In genomic region chr5:143957455-143957854, GRCh38 we compare ENCODE assay signal across 13 cellular contexts.
DNase-seq lines count a peak whose midpoint lies in the region; TF ChIP-seq lines count a peak whose summit lies in the region.
"Had no signal": no experiment of that assay in that cellular context is flagged by ENCODE, and none has a peak within 500 bp of the region (broad histone marks: within the 10 kb centered on the region; RNA-seq: fewer than 3 reads in every experiment).

No MANE protein-coding gene starts in this region.

- no peak overlapping the region for H3K4me2 ChIP-seq in osteoblast (ENCODE audit: insufficient read depth, low read length)

- peaks cover 6% of the 10 kb centered on the region for H3K4me1 Mint-ChIP-seq in chondrocyte (ENCODE audit: low read depth)

- no peaks in the 10 kb centered on the region for H3K27me3 Mint-ChIP-seq in chondrocyte (ENCODE audit: low read depth)

- H3K4me3 ChIP-seq in LNCaP clone FGC (ENCODE audit: low read depth, low read length) (no peak overlapping the region), osteoblast (ENCODE audit: insufficient read depth, low read length) (no peak overlapping the region)
- H3K4me3 ChIP-seq: spleen had no signal

- H4K20me1 ChIP-seq in osteoblast (ENCODE audit: insufficient read depth, low read length) = no peaks in the 10 kb centered on the region

- DNase-seq in NCI-H82 (lab: John Stamatoyannopoulos, UW) (peak; percentile 3), NCI-H82 treated with DMSO at 0.1 percent for 48 hours (lab: John Stamatoyannopoulos, UW; ENCODE audit: unreplicated experiment) (no peak), LNCaP clone FGC (ENCODE audit: low read depth) (no peak), chondrocyte (ENCODE audit: low spot score) (no peak), osteoblast (ENCODE audit: insufficient read length, low spot score, missing footprints) (no peak), substantia nigra (lab: John Stamatoyannopoulos, UW) (no peak), NOMO-1 treated with dmso at 0.1 percent for 144 hours (lab: John Stamatoyannopoulos, UW; ENCODE audit: unreplicated experiment) (no peak)
- no peak for DNase-seq in activated CD4-positive, CD25-positive, alpha-beta regulatory T cell treated with anti-CD3 and anti-CD28 coated beads, Interleukin-2, amount 50 U/mL, for 72 hours
- DNase-seq: ACHN; activated CD4-positive, alpha-beta T cell treated with anti-CD3 and anti-CD28 coated beads for 48 hours; NCI-H1417; NCI-H69; spleen had no signal

- H3K27ac ChIP-seq in osteoblast (ENCODE audit: low read depth, low read length) = no peak overlapping the region
- H3K27ac ChIP-seq in substantia nigra (ENCODE audit: low read depth, low read length, poor library complexity, severe bottlenecking) = no peak overlapping the region
- H3K27ac ChIP-seq: spleen had no signal

- no peaks in the 10 kb centered on the region for H3K36me3 ChIP-seq in osteoblast (ENCODE audit: insufficient read depth, low read length)
- H3K36me3 ChIP-seq: spleen had no signal

- H3K9me3 ChIP-seq in osteoblast (ENCODE audit: low read depth, low read length) = no peaks in the 10 kb centered on the region
- H3K9me3 ChIP-seq: spleen had no signal

- TF ChIP-seq CTCF in LNCaP clone FGC (IDR thresholded peaks at IDR 0.05; ENCODE audit: control insufficient read depth, extremely low read depth, insufficient read depth) (peak; percentile 20; the same call in 1 of the 2 replicates), chondrocyte (IDR thresholded peaks at IDR 0.05) (peak; percentile 69), osteoblast (IDR thresholded peaks at IDR 0.05; ENCODE audit: extremely low read depth, low read depth, low read length) (peak; percentile 46)

- no peaks in the 10 kb centered on the region for H3K79me2 ChIP-seq in osteoblast (ENCODE audit: insufficient read depth, low read length)

- H3K27ac Mint-ChIP-seq in chondrocyte (ENCODE audit: unreplicated experiment) = no peak overlapping the region

- no peaks in the 10 kb centered on the region for H3K36me3 Mint-ChIP-seq in chondrocyte (ENCODE audit: low read depth)

- no peak overlapping the region for H3K4me3 Mint-ChIP-seq in chondrocyte (ENCODE audit: unreplicated experiment)

- peaks cover 3% of the 10 kb centered on the region for H3K4me1 ChIP-seq in osteoblast (ENCODE audit: insufficient read depth, low read length)
- H3K4me1 ChIP-seq: spleen had no signal

- no peaks in the 10 kb centered on the region for H3K9me3 Mint-ChIP-seq in chondrocyte (ENCODE audit: low read depth)

- H2AFZ ChIP-seq in osteoblast (ENCODE audit: low read length) = no peak overlapping the region

- no peaks in the 10 kb centered on the region for H3K27me3 ChIP-seq in osteoblast (ENCODE audit: insufficient read depth, low read length)
- H3K27me3 ChIP-seq: spleen had no signal
